ENCODE assay signal across 8 cellular contexts in genomic region chr2:190343500-190344274, GRCh38. TPM values are rescaled to one million over a fixed set of nuclear protein-coding genes. Genes with fewer than 3 reads are reported as not detected.
A peak's percentile ranks its signal among the peaks of the same experiment; 100 is the strongest.
DNase-seq lines count a peak whose midpoint lies in the region; ATAC-seq and TF ChIP-seq lines count a peak whose summit lies in the region.

INPP1 (plus strand) TSS chr2:190343589; CDS start chr2:190360103, 16,514 bp downstream.

- intact Hi-C loops in transverse colon (cut with DNase I; ENCODE audit: low total_unique reads), result no loop called here

- in situ Hi-C loops in transverse colon (cut with MboI; ENCODE audit: low pct_ligation_motif_present in 1 of 4, low pct_unique_long_range_greater_than_20kb in 1 of 4, low sequenced_read_pairs in 3 of 4), result no loop called here

- H3K4me1 ChIP-seq in transverse colon, result peaks cover 11 to 30% (median 17%) of the 10 kb centered on the region in 4 donors

- no peak for TF ChIP-seq CTCF in fibroblast of villous mesenchyme (IDR thresholded peaks at IDR 0.05; ENCODE audit: insufficient read depth, low read depth, low read length)
- no peak for TF ChIP-seq CTCF in nephron (IDR thresholded peaks at IDR 0.05; ENCODE audit: unreplicated experiment in 3 of 3)
- TF ChIP-seq CTCF in transverse colon (IDR thresholded peaks at IDR 0.05), result no peak

- no peaks in the 10 kb centered on the region for H3K36me3 ChIP-seq in transverse colon

- ATAC-seq in GM19351 (IDR thresholded peaks at IDR 0.05; ENCODE audit: unreplicated experiment) (peak; percentile 58), HG03432 (IDR thresholded peaks at IDR 0.05; ENCODE audit: unreplicated experiment) (peak; percentile 70)

- H3K27ac Mint-ChIP-seq in nephron, result peak within 1 kb of the TSS; percentile 78 to 95 (median 83)

- 1% methylated on average over 94 of the region's 103 CpGs; no CpG with 5 or more reads in 1 of the 2 donors for WGBS in transverse colon (ENCODE audit: low coverage in 1 of 2), 2 donors

- H3K9me3 Mint-ChIP-seq in nephron, result no peaks in the 10 kb centered on the region

- H3K27me3 ChIP-seq in transverse colon, result no peaks in the 10 kb centered on the region

- H3K4me1 Mint-ChIP-seq in nephron, result peaks cover 11% of the 10 kb centered on the region

- no peak for TF ChIP-seq EP300 in transverse colon (IDR thresholded peaks at IDR 0.05; ENCODE audit: low read depth)

- H3K9me3 ChIP-seq in transverse colon, result no peaks in the 10 kb centered on the region

- H3K27me3 Mint-ChIP-seq in nephron (ENCODE audit: low read depth), result no peaks in the 10 kb centered on the region

- H3K36me3 Mint-ChIP-seq in nephron (ENCODE audit: low read depth), result no peaks in the 10 kb centered on the region

- peak within 1 kb of the TSS; percentile 86 to 95 (median 88) for H3K27ac ChIP-seq in transverse colon

- peak; percentile 41 for TF ChIP-seq POLR2A in transverse colon (IDR thresholded peaks at IDR 0.05)

- peak within 1 kb of the TSS; percentile 86 to 97 (median 97) for H3K4me3 Mint-ChIP-seq in nephron

- H3K4me3 ChIP-seq in fibroblast of villous mesenchyme (ENCODE audit: low read depth, low read length) (peak within 1 kb of the TSS; percentile 60), transverse colon (peak within 1 kb of the TSS; percentile 51 to 81 (median 67))

- DNase-seq in COR-L47 (lab: John Stamatoyannopoulos, UW) (peak; percentile 36), RKO (ENCODE audit: low spot score) (peak; percentile 75), fibroblast of villous mesenchyme (ENCODE audit: low read depth) (peak; percentile 72), transverse colon (peak; percentile 74)
- peak; percentile 6 for DNase-seq in activated gamma-delta T cell treated with anti-CD3 and anti-CD28 coated beads, Interleukin-2, amount 50 U/mL, for 16 hours (ENCODE audit: low read depth)

RNA-seq across cellular contexts. Expression of gene INPP1, which starts in this region (rescaled TPM):
- total RNA-seq in fibroblast of villous mesenchyme (14.2 and 14.5 TPM in 2 replicates), transverse colon (10 to 100 TPM in 3 of 4 donors, under 1 TPM in 1; 0.60 to 22.1 (median 21.2) TPM)

Comparison
In these comparisons a context has a peak if more than half of its experiments do, and no peak if none do; other contexts are left out.
1. Peak in every context shown above with its lines: DNase-seq, ATAC-seq, H3K4me3 ChIP-seq and H3K27ac ChIP-seq.
2. DNase-seq: peak in every context shown above with its lines; median percentile 75 in RKO; 74 in transverse colon; 72 in fibroblast of villous mesenchyme; 36 in COR-L47; 6 in activated gamma-delta T cell treated with anti-CD3 and anti-CD28 coated beads, Interleukin-2, amount 50 U/mL, for 16 hours.